ENCODE assay signal across 8 cellular contexts in genomic region chr19:33177417-33177976, GRCh38. TPM values are rescaled to one million over a fixed set of nuclear protein-coding genes. Genes with fewer than 3 reads are reported as not detected.
DNase-seq lines count a peak whose midpoint lies in the region; ATAC-seq and TF ChIP-seq lines count a peak whose summit lies in the region.

No MANE protein-coding gene starts in this region.

- no peaks in the 10 kb centered on the region for H3K9me2 ChIP-seq in HCT116 (ENCODE audit: insufficient read depth)

- TF ChIP-seq RAD21 in HCT116 (IDR thresholded peaks at IDR 0.05; ENCODE audit: low read depth): 0 out of 2 replicates have a peak, but pooled peaks have one; percentile 11

- no TSS peak for BruUV-seq in HCT116 (replicated peaks; lab: Mats Ljungman, UMichigan)

- peaks cover 11% of the 10 kb centered on the region for H3K27me3 Mint-ChIP-seq in activated CD4-positive, alpha-beta T cell treated with anti-CD3 and anti-CD28 coated beads, Interleukin-2, amount 10 ng/mL, durations not matched to agents 24 days and 14 days

- H3K4me1 ChIP-seq in HCT116 (ENCODE audit: control insufficient read depth in 1 of 2, insufficient read depth in 2 of 2, low read length in 2 of 2): peaks cover 16 to 25% of the 10 kb centered on the region in 2 experiments
- peaks cover 0 to 7% of the 10 kb centered on the region in 2 donors for H3K4me1 ChIP-seq in breast epithelium
- peaks cover 0 to 6% of the 10 kb centered on the region in 2 donors for H3K4me1 ChIP-seq in lung (ENCODE audit: control insufficient read depth in 2 of 2, insufficient read depth in 2 of 2, low read length in 2 of 2)
- H3K4me1 ChIP-seq in upper lobe of right lung: peaks cover 13% of the 10 kb centered on the region

- H3K9me3 ChIP-seq in HCT116 (ENCODE audit: control insufficient read depth in 1 of 2, insufficient read depth in 1 of 2, low read depth in 1 of 2, low read length in 2 of 2) (no peaks in the 10 kb centered on the region), breast epithelium (no peaks in the 10 kb centered on the region), lung (ENCODE audit: control insufficient read depth in 2 of 2, insufficient read depth in 1 of 2, low read length in 1 of 2) (no peaks in the 10 kb centered on the region), upper lobe of right lung (no peaks in the 10 kb centered on the region)

- intact Hi-C loops in activated CD4-positive, alpha-beta T cell treated with anti-CD3 and anti-CD28 coated beads, Interleukin-2, amount 10 ng/mL, durations not matched to agents 24 days and 14 days (cut with micrococcal nuclease): loop anchor here (1.0 to 10.0 kb wide), 9 partner anchors 17 to 773 kb away; partner anchors contain the start of genes ANKRD27, CEBPG, DPY19L3 and FAAP24
- intact Hi-C loops in HCT116 (cut with micrococcal nuclease) (loop anchor here (2.0 to 10.0 kb wide), 3 partner anchors 33 to 1177 kb away; partner anchors contain the start of genes CEP89 and FAAP24), breast epithelium (cut with DNase I; ENCODE audit: low total_unique reads) (loop anchor here (10.0 kb wide), 1 partner anchor 1837 kb away; no protein-coding TSS in a partner anchor), upper lobe of right lung (cut with DNase I) (no loop called here)

- TF ChIP-seq CTCF in HCT116 (IDR thresholded peaks at IDR 0.05 in 2 of 3, conservative IDR thresholded peaks at IDR 0.05 in 1 of 3; ENCODE audit: borderline replicate concordance in 1 of 3, insufficient read depth in 1 of 3, low read depth in 2 of 3, low read length in 2 of 3) (peak in 2 of 3 experiments; percentile 27 to 36; a peak in 3 of 6 replicates), breast epithelium (IDR thresholded peaks at IDR 0.05) (peak in 2 of 3 donors; percentile 46 to 47), lung (IDR thresholded peaks at IDR 0.05; ENCODE audit: control extremely low read depth, extremely low read depth) (peak; percentile 20), upper lobe of right lung (IDR thresholded peaks at IDR 0.05) (peak; percentile 65)

- H3K9me3 Mint-ChIP-seq in activated CD4-positive, alpha-beta T cell treated with anti-CD3 and anti-CD28 coated beads, Interleukin-2, amount 10 ng/mL, durations not matched to agents 24 days and 14 days: peaks cover 4% of the 10 kb centered on the region

- CTCF ChIA-PET in HCT116 (lab: Charles Lee): interaction anchor here (1.0 to 1.2 kb wide), 5 partner anchors 10 to 53 kb away, joined by 3 to 5 read pairs (median 3); no protein-coding TSS in a partner anchor

- H3K36me3 ChIP-seq in HCT116 (ENCODE audit: control insufficient read depth in 1 of 2, insufficient read depth in 2 of 2, low read length in 2 of 2): no peaks in the 10 kb centered on the region
- H3K36me3 ChIP-seq in breast epithelium: no peaks in the 10 kb centered on the region
- no peaks in the 10 kb centered on the region for H3K36me3 ChIP-seq in lung (ENCODE audit: control insufficient read depth in 2 of 2, insufficient read depth in 2 of 2, low read length in 2 of 2)
- H3K36me3 ChIP-seq in upper lobe of right lung: no peaks in the 10 kb centered on the region

- peak overlapping the region; percentile 40 for H3K9ac ChIP-seq in HCT116 (ENCODE audit: low read length)

- H3K27ac ChIP-seq in HCT116 (ENCODE audit: low read depth, low read length) (peak overlapping the region; percentile 73), breast epithelium (peak overlapping the region; percentile 95), lung (ENCODE audit: low read depth in 1 of 2, low read length in 1 of 2) (peak overlapping the region; percentile 66 to 91), upper lobe of right lung (peak overlapping the region; percentile 97)

- WGBS in lung, 2 donors: 0% methylated on average over 32 to 38 of the region's 38 CpGs

- peak overlapping the region; percentile 42 to 54 for H3K4me3 ChIP-seq in HCT116 (replicated peaks in 1 of 2; ENCODE audit: low read depth in 1 of 2, low read length in 2 of 2)
- peak overlapping the region; percentile 65 to 89 (median 85) for H3K4me3 ChIP-seq in breast epithelium
- peak overlapping the region; percentile 41 for H3K4me3 ChIP-seq in lung
- H3K4me3 ChIP-seq in upper lobe of right lung: peak overlapping the region; percentile 90

- H2AFZ ChIP-seq in HCT116 (ENCODE audit: low read depth, low read length, poor library complexity, severe bottlenecking): peak overlapping the region; percentile 30

- POLR2A ChIA-PET in HCT116 (lab: Charles Lee): interaction anchor here (1.0 to 1.2 kb wide), 3 partner anchors 10 to 196 kb away, joined by 3 to 5 read pairs (median 3); partner anchors contain the start of gene CEBPG

- DNase-seq in activated CD4-positive, alpha-beta T cell treated with anti-CD3 and anti-CD28 coated beads, Interleukin-2, amount 10 ng/mL, durations not matched to agents 24 days and 14 days: no peak
- no peak for DNase-seq in activated CD4-positive, alpha-beta T cell treated with anti-CD3 and anti-CD28 coated beads, Interleukin-2, amount 50 U/mL, for 4 hours
- DNase-seq in HCT116 (ENCODE audit: low read depth, low spot score) (no peak), NCI-H510A (lab: John Stamatoyannopoulos, UW) (peak; percentile 31), breast epithelium (ENCODE audit: low spot score in 2 of 2) (peak in 1 of 2 donors; percentile 70), lung (ENCODE audit: low spot score) (no peak), upper lobe of right lung (no peak), RPMI8226 (no peak)

- 0 out of 2 replicates have a peak, but pooled peaks cover 3% of the 10 kb centered on the region for H3K79me2 ChIP-seq in HCT116 (ENCODE audit: insufficient read depth, low read length)

- peak overlapping the region; percentile 89 for H3K4me2 ChIP-seq in HCT116 (ENCODE audit: low read length)

- H4K20me1 ChIP-seq in HCT116 (ENCODE audit: insufficient read depth): no peaks in the 10 kb centered on the region

- peaks cover 6% of the 10 kb centered on the region for H3K36me3 Mint-ChIP-seq in activated CD4-positive, alpha-beta T cell treated with anti-CD3 and anti-CD28 coated beads, Interleukin-2, amount 10 ng/mL, durations not matched to agents 24 days and 14 days (ENCODE audit: low read depth)

- peak; percentile 34 for ATAC-seq in HCT116
- ATAC-seq in lung (ENCODE audit: insufficient read depth, low FRiP score): no peak
- no peak for ATAC-seq in upper lobe of right lung

- no peaks in the 10 kb centered on the region for H3K27me3 ChIP-seq in HCT116 (ENCODE audit: insufficient read depth, low read length)
- no peaks in the 10 kb centered on the region for H3K27me3 ChIP-seq in breast epithelium
- H3K27me3 ChIP-seq in lung (ENCODE audit: control insufficient read depth, insufficient read depth): no peaks in the 10 kb centered on the region
- no peaks in the 10 kb centered on the region for H3K27me3 ChIP-seq in upper lobe of right lung

- TF ChIP-seq POLR2A in HCT116 (IDR thresholded peaks at IDR 0.05; ENCODE audit: borderline replicate concordance, extremely low read depth, insufficient read depth, insufficient read length) (no peak), breast epithelium (IDR thresholded peaks at IDR 0.05) (no peak)

- peaks cover 31% of the 10 kb centered on the region for H3K4me1 Mint-ChIP-seq in activated CD4-positive, alpha-beta T cell treated with anti-CD3 and anti-CD28 coated beads, Interleukin-2, amount 10 ng/mL, durations not matched to agents 24 days and 14 days

- peak overlapping the region; percentile 91 for H3K4me3 Mint-ChIP-seq in activated CD4-positive, alpha-beta T cell treated with anti-CD3 and anti-CD28 coated beads, Interleukin-2, amount 10 ng/mL, durations not matched to agents 24 days and 14 days

- RAD21 ChIA-PET in HCT116 (lab: Charles Lee; ENCODE audit: low non-redundant PET in 1 of 2, low total read pairs in 2 of 2, uncharacterized antibody in 2 of 2, unreplicated experiment in 2 of 2): no interaction called here

- peak overlapping the region; percentile 99 for H3K27ac Mint-ChIP-seq in activated CD4-positive, alpha-beta T cell treated with anti-CD3 and anti-CD28 coated beads, Interleukin-2, amount 10 ng/mL, durations not matched to agents 24 days and 14 days

TF ChIP-seq in HCT116, 20 proteins besides CTCF, POLR2A, EP300 and RAD21:
- TF ChIP-seq EGR1 (IDR thresholded peaks at IDR 0.05; ENCODE audit: low read depth) (no peak), MAX (IDR thresholded peaks at IDR 0.05) (peak; percentile 23; the same call in 1 of the 2 replicates)

RNA-seq across cellular contexts. Expression of gene LRP3, which starts 16.6 kb away (rescaled TPM):
- total RNA-seq in activated CD4-positive, alpha-beta T cell treated with anti-CD3 and anti-CD28 coated beads, Interleukin-2, amount 10 ng/mL, durations not matched to agents 24 days and 14 days: 0.23 and 0.43 TPM in 2 replicates
- total RNA-seq in HCT116 (2021; ENCODE audit: unreplicated experiment) (29.0 TPM), breast epithelium (10 to 100 TPM; 15.1 to 29.5 (median 23.8) TPM), lung (10 to 100 TPM; 16.4 to 18.2 TPM), upper lobe of right lung (22.0 TPM)
- 17.9 and 19.3 TPM in 2 replicates for polyA plus RNA-seq in HCT116 (2012)
- polyA plus RNA-seq in lung: 10 to 100 TPM; 10.6 to 12.9 TPM

RNA-seq across cellular contexts. Expression of gene WDR88, which starts 45.6 kb away (rescaled TPM):
- not detected in 2 replicates for total RNA-seq in activated CD4-positive, alpha-beta T cell treated with anti-CD3 and anti-CD28 coated beads, Interleukin-2, amount 10 ng/mL, durations not matched to agents 24 days and 14 days
- total RNA-seq in HCT116 (2021; ENCODE audit: unreplicated experiment) (not detected), breast epithelium (not detected), lung (not detected), upper lobe of right lung (not detected)
- 0.07 and 0.29 TPM in 2 replicates for polyA plus RNA-seq in HCT116 (2012)
- polyA plus RNA-seq in lung: not detected

RNA-seq across cellular contexts. Expression of gene SLC7A10, which starts 48.2 kb away (rescaled TPM):
- total RNA-seq in activated CD4-positive, alpha-beta T cell treated with anti-CD3 and anti-CD28 coated beads, Interleukin-2, amount 10 ng/mL, durations not matched to agents 24 days and 14 days: not detected in 2 replicates
- 0.25 TPM for total RNA-seq in HCT116 (2021; ENCODE audit: unreplicated experiment)
- polyA plus RNA-seq in HCT116 (2012): 0.22 TPM in 1 of 2 replicates, not detected in the other
- total RNA-seq in breast epithelium: 1 to 10 TPM in 2 of 3 donors, not detected in 1; 6.9 to 8.8 TPM
- total RNA-seq in lung: under 1 TPM; 0.21 to 0.71 TPM
- polyA plus RNA-seq in lung: under 1 TPM; 0.02 to 0.10 TPM
- total RNA-seq in upper lobe of right lung: 1.1 TPM

Comparison
In these comparisons a context has a peak if more than half of its experiments do, and no peak if none do; other contexts are left out.
1. RNA of gene LRP3, which starts 16.6 kb away (total RNA-seq): 29.0 TPM in HCT116 (single experiment), 15.1 to 29.5 TPM in breast epithelium, 22.0 TPM in upper lobe of right lung (single experiment) and 16.4 to 18.2 TPM in lung; 0.23 to 0.43 TPM in activated CD4-positive, alpha-beta T cell treated with anti-CD3 and anti-CD28 coated beads, Interleukin-2, amount 10 ng/mL, durations not matched to agents 24 days and 14 days; every median in the first group is over 10 times any median in the second.
2. Peak in every context shown above with its lines, with median percentiles within 50 percentile points of each other: H3K27ac ChIP-seq, H3K4me3 ChIP-seq and CTCF ChIP-seq.